Comparison of ENCODE assay signal across 18 cellular contexts in the genomic region with DNA sequence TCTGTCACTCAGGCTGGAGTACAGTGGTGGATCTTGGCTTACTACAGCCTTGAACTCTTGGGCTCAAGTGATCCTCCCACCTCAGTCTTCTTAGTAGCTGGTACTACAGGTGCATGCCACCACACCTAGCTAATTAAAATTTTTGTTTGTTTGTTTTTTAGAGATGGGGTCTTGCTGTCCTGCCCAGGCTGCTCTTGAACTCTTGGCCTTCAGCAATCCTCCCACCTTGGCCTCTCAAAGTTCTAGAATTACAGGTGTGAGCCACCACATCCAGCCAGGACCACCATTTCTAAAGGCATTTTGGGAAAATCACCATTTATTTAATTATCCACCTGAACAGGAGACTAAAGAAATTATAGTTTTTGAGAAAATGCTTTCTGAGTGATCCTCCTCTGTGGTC.
"Had no signal": no experiment of that assay in that cellular context is flagged by ENCODE, and none has a peak within 500 bp of the region (broad histone marks: within the 10 kb centered on the region; RNA-seq: fewer than 3 reads in every experiment).

No MANE protein-coding gene starts in this region.

- H3K9me3 ChIP-seq: ovary had no signal

- FAIRE-seq: keratinocyte had no signal

- H3K27me3 ChIP-seq: breast epithelium, ovary, sigmoid colon had no signal

- H3K4me1 ChIP-seq: breast epithelium had no signal

- DNase-seq: activated B cell treated with CpG ODN at 0.5 μM for 24 hours; activated CD4-positive, alpha-beta memory T cell treated with anti-CD3 and anti-CD28 coated beads for 36 hours; activated CD4-positive, alpha-beta T cell treated with anti-CD3 and anti-CD28 coated beads for 4 hours; activated naive CD4-positive, alpha-beta T cell; activated naive CD8-positive, alpha-beta T cell treated with anti-CD3 and anti-CD28 coated beads for 36 hours; activated T-cell treated with anti-CD3 and anti-CD28 coated beads for 4 hours; cerebellar nuclear complex; effector memory CD4-positive, alpha-beta T cell; ovary; spleen; stimulated activated CD4-positive, alpha-beta T cell treated with anti-CD3 and anti-CD28 coated beads, Interleukin-4, amount 100 ng/mL, for 4 hours had no signal

- H3K4me3 ChIP-seq: breast epithelium, ovary, sigmoid colon, SK-N-MC, spleen had no signal

- H3K27ac ChIP-seq: foreskin keratinocyte, ovary, SK-N-MC had no signal

- H3K36me3 ChIP-seq: breast epithelium, ovary, sigmoid colon, spleen had no signal

- ATAC-seq: activated T-helper 17 cell treated with anti-CD3 and anti-CD28 coated beads, Interleukin-2, amount 50 U/mL, for 72 hours; stimulated activated memory B cell treated with anti-CD40 and anti-IgM and Interleukin-4, amounts not matched to agents 10 μg/mL and 1 μg/mL and 100 μg/mL, for 72 hours had no signal
